In the genomic region with DNA sequence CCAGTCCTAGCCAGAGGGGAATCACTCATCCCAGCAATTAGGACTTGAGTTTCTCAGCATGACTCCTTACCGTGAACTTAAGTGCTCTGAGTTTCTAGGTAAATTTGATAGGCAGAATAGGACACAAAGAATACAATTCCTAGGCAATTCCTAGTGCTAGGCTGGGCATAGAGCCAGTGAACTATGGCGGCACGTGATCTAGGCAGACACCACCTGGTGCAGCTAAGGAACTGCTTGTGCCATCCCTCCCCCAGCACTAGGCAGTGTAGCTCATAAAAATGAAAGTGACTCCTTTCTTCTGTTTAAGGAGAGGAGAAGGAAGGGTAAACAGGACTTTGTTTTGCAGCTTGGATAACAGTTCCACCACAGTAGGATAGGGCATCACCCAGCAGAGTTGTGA, we compare ENCODE assay signal across 16 cellular contexts.
DNase-seq lines count a peak whose midpoint lies in the region; ATAC-seq and TF ChIP-seq lines count a peak whose summit lies in the region.
"Had no signal": no experiment of that assay in that cellular context is flagged by ENCODE, and none has a peak within 500 bp of the region (broad histone marks: within the 10 kb centered on the region; RNA-seq: fewer than 3 reads in every experiment).

No MANE protein-coding gene starts in this region.

- POLR2A ChIA-PET in A673 (lab: Charles Lee; ENCODE audit: low non-redundant PET), result no interaction called here

- no peak for TF ChIP-seq CTCF in A673 (conservative IDR thresholded peaks at IDR 0.05; ENCODE audit: low read depth, low read length)

- H3K9me3 ChIP-seq in A673 (ENCODE audit: low read depth, low read length, poor library complexity, severe bottlenecking), result no peaks in the 10 kb centered on the region
- H3K9me3 ChIP-seq: BLaER1 had no signal

- ATAC-seq in HG02885 (IDR thresholded peaks at IDR 0.05; ENCODE audit: poor library complexity, unreplicated experiment) (no peak), GM18498 (IDR thresholded peaks at IDR 0.05; ENCODE audit: unreplicated experiment) (no peak)

- no peaks in the 10 kb centered on the region for H3K36me3 ChIP-seq in A673 (ENCODE audit: insufficient read depth, low read length, poor library complexity, severe bottlenecking)
- H3K36me3 ChIP-seq: BLaER1 had no signal

- H3K4me1 ChIP-seq in A673 (ENCODE audit: insufficient read depth, low read length, poor library complexity, severe bottlenecking), result no peaks in the 10 kb centered on the region
- H3K4me1 ChIP-seq: BLaER1 had no signal

- no peaks in the 10 kb centered on the region for H3K27me3 ChIP-seq in A673 (replicated peaks; ENCODE audit: insufficient read depth, low read depth, low read length, poor library complexity)
- H3K27me3 ChIP-seq: BLaER1 had no signal

- no TSS peak for BruUV-seq in A673 (replicated peaks; lab: Mats Ljungman, UMichigan)

- CTCF ChIA-PET in A673 (lab: Charles Lee), result no interaction called here

- no peak overlapping the region for H3K27ac ChIP-seq in A673 (ENCODE audit: low read depth, low read length, poor library complexity, severe bottlenecking)
- H3K27ac ChIP-seq: BLaER1 had no signal

- H3K4me3 ChIP-seq in A673 (ENCODE audit: low read depth, low read length, poor library complexity, severe bottlenecking), result no peak overlapping the region
- H3K4me3 ChIP-seq: BLaER1 had no signal

- DNase-seq in A673 (ENCODE audit: low spot score) (peak; percentile 7), ELR (ENCODE audit: low read depth) (peak; percentile 2), NCI-H2107 treated with DMSO at 0.1 percent for 48 hours (lab: John Stamatoyannopoulos, UW; ENCODE audit: unreplicated experiment) (peak; percentile 55), OCI-M1 (lab: John Stamatoyannopoulos, UW) (peak; percentile 8), 8988T (no peak), RPMI8226 (no peak)
- DNase-seq: DMS79 treated with DMSO at 0.1 percent for 48 hours, GF-D8, GOT3, IMR-90, NCI-H1092 treated with DMSO at 0.1 percent for 48 hours, NCI-H187, SIG-M5 had no signal

- intact Hi-C loops in A673 (cut with micrococcal nuclease; ENCODE audit: unreplicated experiment), result no loop called here

Comparison
In these comparisons a context has a peak if more than half of its experiments do, and no peak if none do; other contexts are left out.
1. DNase-seq: peak in A673 (single experiment), ELR (single experiment), NCI-H2107 treated with DMSO at 0.1 percent for 48 hours (single experiment) and OCI-M1 (single experiment); none in 8988T (single experiment) and RPMI8226 (single experiment).